ENCODE assay signal across 10 cellular contexts in genomic region chr2:241546771-241547498, GRCh38. TPM values are rescaled to one million over a fixed set of nuclear protein-coding genes. Genes with fewer than 3 reads are reported as not detected.
DNase-seq lines count a peak whose midpoint lies in the region; ATAC-seq, FAIRE-seq and TF ChIP-seq lines count a peak whose summit lies in the region.
"Had no signal": no experiment of that assay in that cellular context is flagged by ENCODE, and none has a peak within 500 bp of the region (broad histone marks: within the 10 kb centered on the region; RNA-seq: fewer than 3 reads in every experiment).

No MANE protein-coding gene starts in this region.

- no peaks in the 10 kb centered on the region for H3K36me3 Mint-ChIP-seq in chondrocyte (ENCODE audit: low read depth)
- H3K36me3 Mint-ChIP-seq in activated CD4-positive, alpha-beta T cell treated with anti-CD3 and anti-CD28 coated beads, Interleukin-2, amount 10 ng/mL, durations not matched to agents 24 days and 14 days (ENCODE audit: low read depth): no peaks in the 10 kb centered on the region

- H3K4me1 ChIP-seq in A549 (peaks cover 17% of the 10 kb centered on the region), left lung (peaks cover 15 to 27% of the 10 kb centered on the region in 2 donors), suprapubic skin (peaks cover 8% of the 10 kb centered on the region)

- H3K9me3 Mint-ChIP-seq in chondrocyte (ENCODE audit: low read depth): no peaks in the 10 kb centered on the region
- H3K9me3 Mint-ChIP-seq in activated CD4-positive, alpha-beta T cell treated with anti-CD3 and anti-CD28 coated beads, Interleukin-2, amount 10 ng/mL, durations not matched to agents 24 days and 14 days: no peaks in the 10 kb centered on the region

- no peak for FAIRE-seq in A549 (lab: Jason Lieb, UNC)

- intact Hi-C loops in left lung (cut with DNase I): no loop called here
- intact Hi-C loops in activated CD4-positive, alpha-beta T cell treated with anti-CD3 and anti-CD28 coated beads, Interleukin-2, amount 10 ng/mL, durations not matched to agents 24 days and 14 days (cut with micrococcal nuclease): no loop called here

- H3K4me2 ChIP-seq in A549: peak overlapping the region; percentile 26; the same call in 2 of the 3 replicates

- TF ChIP-seq POLR2A in A549 (IDR thresholded peaks at IDR 0.05; ENCODE audit: low read length) (no peak), suprapubic skin (IDR thresholded peaks at IDR 0.05) (no peak)

- no peak overlapping the region for H3K4me3 Mint-ChIP-seq in chondrocyte (ENCODE audit: unreplicated experiment)
- no peak overlapping the region for H3K4me3 Mint-ChIP-seq in activated CD4-positive, alpha-beta T cell treated with anti-CD3 and anti-CD28 coated beads, Interleukin-2, amount 10 ng/mL, durations not matched to agents 24 days and 14 days
- H3K4me3 Mint-ChIP-seq: activated CD8-positive, alpha-beta T cell treated with anti-CD3 and anti-CD28 coated beads, Interleukin-2, amount 10 ng/mL, durations not matched to agents 7 days and 5 days had no signal

- TF ChIP-seq RAD21 in A549 (conservative IDR thresholded peaks at IDR 0.05 in 1 of 2, IDR thresholded peaks at IDR 0.05 in 1 of 2): no peak

- H3K36me3 ChIP-seq in left lung (no peaks in the 10 kb centered on the region), suprapubic skin (no peaks in the 10 kb centered on the region)

- in situ Hi-C loops in KBM-7 (cut with MboI; ENCODE audit: low pct_unique_long_range_greater_than_20kb, low sequenced_read_pairs): no loop called here

- H3K27me3 ChIP-seq in left lung (peaks cover 0 to 68% of the 10 kb centered on the region in 2 donors), suprapubic skin (peaks cover 26% of the 10 kb centered on the region)

- H3K27me3 Mint-ChIP-seq in chondrocyte (ENCODE audit: low read depth): no peaks in the 10 kb centered on the region
- H3K27me3 Mint-ChIP-seq in activated CD4-positive, alpha-beta T cell treated with anti-CD3 and anti-CD28 coated beads, Interleukin-2, amount 10 ng/mL, durations not matched to agents 24 days and 14 days: peaks cover 15% of the 10 kb centered on the region

- DNase-seq in A549 (ENCODE audit: low read depth in 1 of 2, low spot score in 1 of 2) (no peak), HK-2 (ENCODE audit: unreplicated experiment) (peak; percentile 90), chondrocyte (ENCODE audit: low spot score) (peak; percentile 86), left lung (peak; percentile 36 to 53), suprapubic skin (ENCODE audit: low spot score in 2 of 2) (no peak), KBM-7 (no peak), SHP77 treated with DMSO at 0.1 percent for 48 hours (lab: John Stamatoyannopoulos, UW) (no peak)
- no peak for DNase-seq in activated CD4-positive, alpha-beta T cell treated with anti-CD3 and anti-CD28 coated beads, Interleukin-2, amount 10 ng/mL, durations not matched to agents 24 days and 14 days
- DNase-seq: activated CD8-positive, alpha-beta T cell treated with anti-CD3 and anti-CD28 coated beads, Interleukin-2, amount 10 ng/mL, durations not matched to agents 7 days and 5 days had no signal

- no peak overlapping the region for H3K27ac ChIP-seq in A549
- H3K27ac ChIP-seq in left lung: no peak overlapping the region
- H3K27ac ChIP-seq in suprapubic skin: no peak overlapping the region

- H3K4me3 ChIP-seq in A549 (no peak overlapping the region), left lung (no peak overlapping the region), suprapubic skin (no peak overlapping the region)
- H3K4me3 ChIP-seq: mucosa of descending colon had no signal

- H3K27ac Mint-ChIP-seq in chondrocyte (ENCODE audit: unreplicated experiment): no peak overlapping the region
- no peak overlapping the region for H3K27ac Mint-ChIP-seq in activated CD4-positive, alpha-beta T cell treated with anti-CD3 and anti-CD28 coated beads, Interleukin-2, amount 10 ng/mL, durations not matched to agents 24 days and 14 days
- H3K27ac Mint-ChIP-seq: activated CD8-positive, alpha-beta T cell treated with anti-CD3 and anti-CD28 coated beads, Interleukin-2, amount 10 ng/mL, durations not matched to agents 7 days and 5 days had no signal

- POLR2A ChIA-PET in A549 (lab: Yijun Ruan, JAX): no interaction called here

- H3K4me1 Mint-ChIP-seq in chondrocyte (ENCODE audit: low read depth): peaks cover 19% of the 10 kb centered on the region
- H3K4me1 Mint-ChIP-seq in activated CD4-positive, alpha-beta T cell treated with anti-CD3 and anti-CD28 coated beads, Interleukin-2, amount 10 ng/mL, durations not matched to agents 24 days and 14 days: no peaks in the 10 kb centered on the region

- CTCF ChIA-PET in A549 (lab: Yijun Ruan, JAX): interaction anchor here (0.6 kb wide), 1 partner anchor 41 kb away, joined by 3 read pairs; no protein-coding TSS in a partner anchor

- H3K9me3 ChIP-seq in A549 (no peaks in the 10 kb centered on the region), left lung (no peaks in the 10 kb centered on the region), suprapubic skin (no peaks in the 10 kb centered on the region)
- H3K9me3 ChIP-seq: mucosa of descending colon had no signal

- TF ChIP-seq CTCF in A549 (IDR thresholded peaks at IDR 0.05) (no peak), chondrocyte (IDR thresholded peaks at IDR 0.05) (no peak), left lung (IDR thresholded peaks at IDR 0.05) (no peak), suprapubic skin (IDR thresholded peaks at IDR 0.05) (no peak)

- ATAC-seq in A549 (no peak), left lung (no peak)
- ATAC-seq: activated CD8-positive, alpha-beta T cell treated with anti-CD3 and anti-CD28 coated beads, Interleukin-2, amount 10 ng/mL, durations not matched to agents 7 days and 5 days; mucosa of descending colon had no signal

- 57% methylated on average over 25 of the region's 25 CpGs for whole genome bisulfite sequencing in A549 (ENCODE audit: missing lambda C conversion rate)
- 25% methylated on average over 25 of the region's 25 CpGs for WGBS in suprapubic skin

- TF ChIP-seq EP300 in A549 (IDR thresholded peaks at IDR 0.05) (no peak), suprapubic skin (IDR thresholded peaks at IDR 0.05) (no peak)

TF ChIP-seq in A549, 52 proteins besides CTCF, POLR2A, EP300 and RAD21:
- no peak for TF ChIP-seq FOXS1 (CRISPR knock-in tag; IDR thresholded peaks at IDR 0.05)
- no peak for TF ChIP-seq MYC (IDR thresholded peaks at IDR 0.05; ENCODE audit: borderline replicate concordance, low read length)
TF ChIP-seq in A549: peak in this region for 0.

RNA-seq across cellular contexts. Expression of gene BOK, which starts 11.6 kb away (rescaled TPM):
- polyA plus RNA-seq in A549 (2011; rRNA removed) (5.0 and 5.5 TPM in 2 replicates), A549 (2017; fragmentation: RNase III; extraction: RNeasy Plus Mini Kit Qiagen cat#74134 plus additional on column Dnase treatment) (12.0 to 13.0 TPM (median 12.6 TPM) in 3 replicates)
- 16.8 and 24.6 TPM in 2 replicates for polyA plus RNA-seq in A549 (2012; cell fraction: cytosol; rRNA removed)
- polyA plus RNA-seq in A549 (2012; cell fraction: nucleus; rRNA removed): 20.1 and 27.2 TPM in 2 replicates
- polyA minus RNA-seq in A549 (2011; rRNA and poly(A)+ RNA removed): 6.4 and 7.2 TPM in 2 replicates
- total RNA-seq in chondrocyte (28.5 to 46.8 TPM (median 44.6 TPM) in 3 replicates), left lung (10 to 100 TPM; 34.9 to 66.5 TPM), suprapubic skin (10 to 100 TPM; 32.4 to 61.6 (median 60.5) TPM)
- total RNA-seq in activated CD4-positive, alpha-beta T cell treated with anti-CD3 and anti-CD28 coated beads, Interleukin-2, amount 10 ng/mL, durations not matched to agents 24 days and 14 days: 0.17 and 0.77 TPM in 2 replicates
- total RNA-seq: activated CD8-positive, alpha-beta T cell treated with anti-CD3 and anti-CD28 coated beads, Interleukin-2, amount 10 ng/mL, durations not matched to agents 7 days and 5 days had no signal

RNA-seq across cellular contexts. Expression of gene STK25, which starts 38.6 kb away (rescaled TPM):
- polyA plus RNA-seq in A549 (2011; rRNA removed): 138 and 185 TPM in 2 replicates
- polyA plus RNA-seq in A549 (2012; cell fraction: cytosol; rRNA removed): 237 and 255 TPM in 2 replicates
- polyA plus RNA-seq in A549 (2012; cell fraction: nucleus; rRNA removed): 538 and 609 TPM in 2 replicates
- polyA plus RNA-seq in A549 (2017; fragmentation: RNase III; extraction: RNeasy Plus Mini Kit Qiagen cat#74134 plus additional on column Dnase treatment): 91.5 to 108 TPM (median 101 TPM) in 3 replicates
- polyA minus RNA-seq in A549 (2011; rRNA and poly(A)+ RNA removed): 189 and 205 TPM in 2 replicates
- 158 to 174 TPM (median 169 TPM) in 3 replicates for total RNA-seq in chondrocyte
- total RNA-seq in left lung: 100 to 1,000 TPM; 125 to 138 TPM
- 100 to 1,000 TPM; 131 to 232 (median 147) TPM for total RNA-seq in suprapubic skin
- total RNA-seq in activated CD4-positive, alpha-beta T cell treated with anti-CD3 and anti-CD28 coated beads, Interleukin-2, amount 10 ng/mL, durations not matched to agents 24 days and 14 days: 121 and 145 TPM in 2 replicates

Comparison
In these comparisons a context has a peak if more than half of its experiments do, and no peak if none do; other contexts are left out.
1. DNase-seq: peak in HK-2 (single experiment), chondrocyte (single experiment) and left lung (2 of 2); none in A549 (0 of 2), suprapubic skin (0 of 2), KBM-7 (single experiment), SHP77 treated with DMSO at 0.1 percent for 48 hours (single experiment) and activated CD4-positive, alpha-beta T cell treated with anti-CD3 and anti-CD28 coated beads, Interleukin-2, amount 10 ng/mL, durations not matched to agents 24 days and 14 days (single experiment).
2. RNA of gene BOK, which starts 11.6 kb away (total RNA-seq): 34.9 to 66.5 TPM in left lung, 32.4 to 61.6 TPM in suprapubic skin and 28.5 to 46.8 TPM in chondrocyte; 0.17 to 0.77 TPM in activated CD4-positive, alpha-beta T cell treated with anti-CD3 and anti-CD28 coated beads, Interleukin-2, amount 10 ng/mL, durations not matched to agents 24 days and 14 days; every median in the first group is over 10 times any median in the second.